Comparison of ENCODE assay signal across 24 cellular contexts in genomic region chr13:85367887-85368286, GRCh38.
DNase-seq lines count a peak whose midpoint lies in the region; TF ChIP-seq lines count a peak whose summit lies in the region.
"Had no signal": no experiment of that assay in that cellular context is flagged by ENCODE, and none has a peak within 500 bp of the region (broad histone marks: within the 10 kb centered on the region; RNA-seq: fewer than 3 reads in every experiment).

No MANE protein-coding gene starts in this region.

- no peak overlapping the region for H3K23ac ChIP-seq in neuronal stem cell (ENCODE audit: low read depth, low read length, poor library complexity)

- no peak overlapping the region for H3K18ac ChIP-seq in neuronal stem cell (ENCODE audit: low read length)

- H3K9me3 ChIP-seq in esophagus squamous epithelium (no peaks in the 10 kb centered on the region), neuronal stem cell (replicated peaks in 1 of 2; ENCODE audit: control insufficient read depth in 2 of 2, insufficient read depth in 1 of 2, low read depth in 1 of 2, low read length in 2 of 2) (no peaks in the 10 kb centered on the region)
- H3K9me3 ChIP-seq in CD4-positive, alpha-beta memory T cell (ENCODE audit: control insufficient read depth in 1 of 2, low read length in 2 of 2) = no peaks in the 10 kb centered on the region
- H3K9me3 ChIP-seq: neutrophil had no signal

- in situ Hi-C loops in astrocyte of the cerebellum (cut with HindIII; ENCODE audit: low sequenced_read_pairs) = no loop called here

- intact Hi-C loops in esophagus squamous epithelium (cut with DNase I) = no loop called here
- intact Hi-C loops in CD4-positive, alpha-beta memory T cell (cut with micrococcal nuclease) = no loop called here

- no peaks in the 10 kb centered on the region for H3K36me3 ChIP-seq in esophagus squamous epithelium
- no peaks in the 10 kb centered on the region for H3K36me3 ChIP-seq in CD4-positive, alpha-beta memory T cell (ENCODE audit: insufficient read depth, low read length)
- no peaks in the 10 kb centered on the region for H3K36me3 ChIP-seq in neuronal stem cell (replicated peaks in 1 of 2; ENCODE audit: control insufficient read depth in 2 of 2, insufficient read depth in 2 of 2, low read length in 2 of 2)
- H3K36me3 ChIP-seq: neutrophil, suprapubic skin had no signal

- no peak overlapping the region for H3K4me2 ChIP-seq in neuronal stem cell (ENCODE audit: insufficient read depth, low read length, poor library complexity, severe bottlenecking)

- H4K91ac ChIP-seq in neuronal stem cell (ENCODE audit: low read depth, low read length, poor library complexity) = no peak overlapping the region

- H3K4me1 ChIP-seq in esophagus squamous epithelium (no peaks in the 10 kb centered on the region), neuronal stem cell (ENCODE audit: control insufficient read depth in 2 of 2, insufficient read depth in 1 of 2, low read depth in 1 of 2, low read length in 2 of 2) (no peaks in the 10 kb centered on the region)
- no peaks in the 10 kb centered on the region for H3K4me1 ChIP-seq in CD4-positive, alpha-beta memory T cell (ENCODE audit: insufficient read depth, low read length)
- H3K4me1 ChIP-seq: suprapubic skin had no signal

- TF ChIP-seq CTCF in astrocyte of the cerebellum (IDR thresholded peaks at IDR 0.05; ENCODE audit: low read depth, low read length, missing control alignments) (no peak), esophagus squamous epithelium (IDR thresholded peaks at IDR 0.05) (no peak)

- H2AK5ac ChIP-seq in neuronal stem cell (ENCODE audit: low read depth, low read length) = no peak overlapping the region

- peaks cover 0 to 9% (median under 1%) of the 10 kb centered on the region in 8 donors for H3K9me3 Mint-ChIP-seq in CD4-positive, alpha-beta memory T cell
- H3K9me3 Mint-ChIP-seq: activated T-cell treated with anti-CD3 and anti-CD28 coated beads, Interleukin-2, amount 50 U/mL, for 24 hours; stimulated activated effector memory CD8-positive, alpha-beta T cell treated with anti-CD3 and anti-CD28 coated beads, Interleukin-12 subunit alpha, Interleukin-12 subunit beta, amount 100 ng/mL, for 72 hours had no signal

- H3K27me3 Mint-ChIP-seq in CD4-positive, alpha-beta memory T cell = no peaks in the 10 kb centered on the region
- H3K27me3 Mint-ChIP-seq: activated T-cell treated with anti-CD3 and anti-CD28 coated beads, Interleukin-2, amount 50 U/mL, for 24 hours; CD8-positive, alpha-beta memory T cell had no signal

- POLR2A ChIA-PET in CD4-positive, alpha-beta memory T cell (lab: Charles Lee; ENCODE audit: partially characterized antibody) = no interaction called here

- no peak overlapping the region for H2AFZ ChIP-seq in neuronal stem cell (ENCODE audit: low read length)
- H2AFZ ChIP-seq: GM23248 had no signal

- H3K4ac ChIP-seq in neuronal stem cell (ENCODE audit: low read length) = no peak overlapping the region

- H3K14ac ChIP-seq in neuronal stem cell (ENCODE audit: low read length) = no peak overlapping the region

- H3K4me3 ChIP-seq in astrocyte of the cerebellum (ENCODE audit: low read depth, low read length) (no peak overlapping the region), esophagus squamous epithelium (no peak overlapping the region), neuronal stem cell (ENCODE audit: low read length in 2 of 2) (no peak overlapping the region)
- H3K4me3 ChIP-seq in CD4-positive, alpha-beta memory T cell (ENCODE audit: low read length in 2 of 2) = no peak overlapping the region
- H3K4me3 ChIP-seq: GM23248, skin epidermis, suprapubic skin had no signal

- DNase-seq in Daoy (ENCODE audit: low read depth) (peak; percentile 2), NCI-H226 (peak; percentile 76), astrocyte of the cerebellum (ENCODE audit: low read depth) (peak; percentile 20), myocyte (ENCODE audit: low read depth) (peak; percentile 1), esophagus squamous epithelium (lab: John Stamatoyannopoulos, UW) (no peak), NCI-H2107 (lab: John Stamatoyannopoulos, UW) (no peak), neuronal stem cell (ENCODE audit: low spot score) (no peak)
- DNase-seq in CD4-positive, alpha-beta memory T cell = no peak
- DNase-seq: activated CD8-positive, alpha-beta memory T cell treated with anti-CD3 and anti-CD28 coated beads for 24 hours; activated naive CD4-positive, alpha-beta T cell treated with Interleukin-2 at 50 U/mL for 16 hours; activated T-cell treated with anti-CD3 and anti-CD28 coated beads, Interleukin-2, amount 50 U/mL, for 24 hours; amygdala; CD8-positive, alpha-beta memory T cell; DMS79; effector memory CD4-positive, alpha-beta T cell; GM23248; kidney glomerular epithelial cell; NCI-H1417; stimulated activated CD4-positive, alpha-beta T cell treated with anti-CD3 and anti-CD28 coated beads, Interleukin-2, amount 100 ng/mL, for 24 hours; T-helper 1 cell had no signal

- H4K8ac ChIP-seq in neuronal stem cell (ENCODE audit: low read depth, low read length) = no peak overlapping the region

- H3K79me1 ChIP-seq in neuronal stem cell (ENCODE audit: low read depth, low read length) = no peaks in the 10 kb centered on the region

- no peak overlapping the region for H3K4me3 Mint-ChIP-seq in CD4-positive, alpha-beta memory T cell
- H3K4me3 Mint-ChIP-seq: activated T-cell treated with anti-CD3 and anti-CD28 coated beads, Interleukin-2, amount 50 U/mL, for 24 hours; CD8-positive, alpha-beta memory T cell; stimulated activated effector memory CD8-positive, alpha-beta T cell treated with anti-CD3 and anti-CD28 coated beads, Interleukin-12 subunit alpha, Interleukin-12 subunit beta, amount 100 ng/mL, for 72 hours had no signal

- no peak overlapping the region for H2BK15ac ChIP-seq in neuronal stem cell (ENCODE audit: low read length)

- no peaks in the 10 kb centered on the region for H3K4me1 Mint-ChIP-seq in CD4-positive, alpha-beta memory T cell
- H3K4me1 Mint-ChIP-seq: CD8-positive, alpha-beta memory T cell; stimulated activated effector memory CD8-positive, alpha-beta T cell treated with anti-CD3 and anti-CD28 coated beads, Interleukin-12 subunit alpha, Interleukin-12 subunit beta, amount 100 ng/mL, for 72 hours had no signal

- H3K27ac ChIP-seq in esophagus squamous epithelium = no peak overlapping the region
- H3K27ac ChIP-seq in CD4-positive, alpha-beta memory T cell (ENCODE audit: low read depth, low read length) = no peak overlapping the region
- H3K27ac ChIP-seq in neuronal stem cell (replicated peaks; ENCODE audit: low read length) = no peak overlapping the region
- H3K27ac ChIP-seq: GM23248, neutrophil, skin epidermis, suprapubic skin had no signal

- H3K27ac Mint-ChIP-seq in CD4-positive, alpha-beta memory T cell = no peak overlapping the region
- H3K27ac Mint-ChIP-seq: activated T-cell treated with anti-CD3 and anti-CD28 coated beads, Interleukin-2, amount 50 U/mL, for 24 hours; CD8-positive, alpha-beta memory T cell; stimulated activated effector memory CD8-positive, alpha-beta T cell treated with anti-CD3 and anti-CD28 coated beads, Interleukin-12 subunit alpha, Interleukin-12 subunit beta, amount 100 ng/mL, for 72 hours had no signal

- WGBS in esophagus squamous epithelium, 2 donors = 70 to 83% methylated on average over 2 of the region's 2 CpGs
- WGBS in neuronal stem cell (ENCODE audit: extremely low coverage in 2 of 2, insufficient read length in 2 of 2, insufficient replicate concordance in 1 of 2), 2 donors = no CpG with 5 or more reads among the region's 2 CpGs

- no peaks in the 10 kb centered on the region for H3K36me3 Mint-ChIP-seq in CD4-positive, alpha-beta memory T cell
- H3K36me3 Mint-ChIP-seq: CD8-positive, alpha-beta memory T cell; stimulated activated effector memory CD8-positive, alpha-beta T cell treated with anti-CD3 and anti-CD28 coated beads, Interleukin-12 subunit alpha, Interleukin-12 subunit beta, amount 100 ng/mL, for 72 hours had no signal

- no peak for TF ChIP-seq POLR2A in esophagus squamous epithelium (IDR thresholded peaks at IDR 0.05)

- no peak overlapping the region for H3K9ac ChIP-seq in neuronal stem cell (ENCODE audit: low read depth, low read length, poor library complexity)
- H3K9ac ChIP-seq: GM23248 had no signal

- CTCF ChIA-PET in CD4-positive, alpha-beta memory T cell (lab: Charles Lee; ENCODE audit: partially characterized antibody) = no interaction called here

- no peak overlapping the region for H2BK12ac ChIP-seq in neuronal stem cell (ENCODE audit: low read length)

- no peaks in the 10 kb centered on the region for H3K27me3 ChIP-seq in esophagus squamous epithelium
- H3K27me3 ChIP-seq in CD4-positive, alpha-beta memory T cell (ENCODE audit: insufficient read depth, low read length) = no peaks in the 10 kb centered on the region
- H3K27me3 ChIP-seq in neuronal stem cell (ENCODE audit: control insufficient read depth in 3 of 3, insufficient read depth in 3 of 3, low read depth in 1 of 3, low read length in 3 of 3) = no peaks in the 10 kb centered on the region
- H3K27me3 ChIP-seq: neutrophil, suprapubic skin had no signal

- H2BK5ac ChIP-seq in neuronal stem cell (ENCODE audit: low read length) = no peak overlapping the region

- no peak overlapping the region for H2BK120ac ChIP-seq in neuronal stem cell (ENCODE audit: low read depth, low read length)

Comparison
In these comparisons a context has a peak if more than half of its experiments do, and no peak if none do; other contexts are left out.
1. DNase-seq: peak in Daoy (single experiment), NCI-H226 (single experiment), astrocyte of the cerebellum (single experiment) and myocyte (single experiment); none in esophagus squamous epithelium (single experiment), NCI-H2107 (single experiment), CD4-positive, alpha-beta memory T cell (0 of 5) and neuronal stem cell (single experiment).